In the genomic region with DNA sequence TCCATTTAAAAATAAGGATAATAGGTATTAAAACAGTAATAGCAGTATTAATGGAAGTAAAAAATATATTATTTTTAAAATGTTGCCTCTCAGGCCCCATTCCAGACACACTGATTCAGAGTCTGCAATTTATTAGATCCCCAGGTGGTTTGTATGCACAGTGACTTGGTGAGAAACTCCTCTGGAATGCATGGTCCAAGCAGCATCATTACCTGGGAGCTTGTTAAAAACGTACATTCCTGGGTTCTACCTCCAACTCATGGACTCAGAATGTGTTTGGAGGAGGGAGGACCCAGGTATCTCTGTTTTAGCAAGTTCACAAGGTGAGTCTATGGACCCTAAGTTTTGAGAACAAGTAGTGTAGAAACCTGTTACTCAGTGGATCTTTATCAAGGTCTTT, we compare ENCODE assay signal across 24 cellular contexts.
DNase-seq lines count a peak whose midpoint lies in the region; ATAC-seq and TF ChIP-seq lines count a peak whose summit lies in the region.
"Had no signal": no experiment of that assay in that cellular context is flagged by ENCODE, and none has a peak within 500 bp of the region (broad histone marks: within the 10 kb centered on the region; RNA-seq: fewer than 3 reads in every experiment).

No MANE protein-coding gene starts in this region.

- H3K9me2 ChIP-seq in PC-9 (ENCODE audit: insufficient read depth) = 0 out of 2 replicates have a peak, but pooled peaks cover 3% of the 10 kb centered on the region

- no peaks in the 10 kb centered on the region for H3F3A ChIP-seq in PC-9 (ENCODE audit: insufficient read depth, low read depth)

- no peaks in the 10 kb centered on the region for H3K36me3 Mint-ChIP-seq in CD4-positive, alpha-beta T cell (ENCODE audit: low read depth)
- H3K36me3 Mint-ChIP-seq: brain; CD4-positive, CD25-positive, alpha-beta regulatory T cell; stimulated activated memory B cell treated with anti-CD40 and anti-IgM and Interleukin-4, amounts not matched to agents 10 μg/mL and 1 μg/mL and 100 μg/mL, for 72 hours had no signal

- no peak overlapping the region for H3K4me2 ChIP-seq in PC-9

- H3K4me3 ChIP-seq in PC-9 = no peak overlapping the region
- no peak overlapping the region for H3K4me3 ChIP-seq in gastrocnemius medialis
- H3K4me3 ChIP-seq: gastroesophageal sphincter, left lung, MG63, sigmoid colon, thoracic aorta had no signal

- H3K27me3 Mint-ChIP-seq in CD4-positive, alpha-beta T cell = no peaks in the 10 kb centered on the region
- H3K27me3 Mint-ChIP-seq: activated CD4-positive, alpha-beta T cell treated with anti-CD3 and anti-CD28 coated beads, Interleukin-2, amount 10 ng/mL, durations not matched to agents 7 days and 5 days; activated T-helper 17 cell treated with anti-CD3 and anti-CD28 coated beads, Interleukin-2, amount 50 U/mL, for 72 hours; CD4-positive, CD25-positive, alpha-beta regulatory T cell; stimulated activated memory B cell treated with anti-CD40 and anti-IgM and Interleukin-4, amounts not matched to agents 10 μg/mL and 1 μg/mL and 100 μg/mL, for 72 hours had no signal

- DNase-seq in GM03348 (ENCODE audit: low spot score) = peak; percentile 15
- peak; percentile 52 to 85 for DNase-seq in PC-9
- DNase-seq in epithelial cell of prostate (ENCODE audit: low read depth, low spot score) = peak; percentile 66
- DNase-seq in kidney tubule cell (ENCODE audit: low spot score) = peak; percentile 88
- no peak for DNase-seq in CD4-positive, alpha-beta T cell
- no peak for DNase-seq in GM20000 (ENCODE audit: low spot score)
- no peak for DNase-seq in GM13977 (ENCODE audit: low spot score)
- no peak for DNase-seq in gastrocnemius medialis
- DNase-seq: activated CD4-positive, alpha-beta T cell treated with anti-CD3 and anti-CD28 coated beads, Interleukin-2, amount 10 ng/mL, durations not matched to agents 7 days and 5 days; CD4-positive, CD25-positive, alpha-beta regulatory T cell; DMS53; HCEC 1CT; left lung; MG63; NCI-H1417 treated with DMSO at 0.1 percent for 48 hours; SIG-M5; sigmoid colon; T-helper 1 cell had no signal

- no peak overlapping the region for H3K4me3 Mint-ChIP-seq in CD4-positive, alpha-beta T cell
- H3K4me3 Mint-ChIP-seq: activated CD4-positive, alpha-beta T cell treated with anti-CD3 and anti-CD28 coated beads, Interleukin-2, amount 10 ng/mL, durations not matched to agents 7 days and 5 days; activated T-helper 17 cell treated with anti-CD3 and anti-CD28 coated beads, Interleukin-2, amount 50 U/mL, for 72 hours; brain; CD4-positive, CD25-positive, alpha-beta regulatory T cell; nephron; stimulated activated memory B cell treated with anti-CD40 and anti-IgM and Interleukin-4, amounts not matched to agents 10 μg/mL and 1 μg/mL and 100 μg/mL, for 72 hours had no signal

- H3K4me1 Mint-ChIP-seq in CD4-positive, alpha-beta T cell (ENCODE audit: low read depth) = no peaks in the 10 kb centered on the region
- H3K4me1 Mint-ChIP-seq: activated CD4-positive, alpha-beta T cell treated with anti-CD3 and anti-CD28 coated beads, Interleukin-2, amount 10 ng/mL, durations not matched to agents 7 days and 5 days; activated T-helper 17 cell treated with anti-CD3 and anti-CD28 coated beads, Interleukin-2, amount 50 U/mL, for 72 hours; CD4-positive, CD25-positive, alpha-beta regulatory T cell; nephron; stimulated activated memory B cell treated with anti-CD40 and anti-IgM and Interleukin-4, amounts not matched to agents 10 μg/mL and 1 μg/mL and 100 μg/mL, for 72 hours had no signal

- CTCF ChIA-PET in PC-9 (lab: Charles Lee) = no interaction called here
- CTCF ChIA-PET in CD4-positive, alpha-beta T cell (lab: Charles Lee) = no interaction called here

- H3K9me3 Mint-ChIP-seq in CD4-positive, alpha-beta T cell = no peaks in the 10 kb centered on the region
- H3K9me3 Mint-ChIP-seq: activated CD4-positive, alpha-beta T cell treated with anti-CD3 and anti-CD28 coated beads, Interleukin-2, amount 10 ng/mL, durations not matched to agents 7 days and 5 days; activated T-helper 17 cell treated with anti-CD3 and anti-CD28 coated beads, Interleukin-2, amount 50 U/mL, for 72 hours; brain; nephron; stimulated activated memory B cell treated with anti-CD40 and anti-IgM and Interleukin-4, amounts not matched to agents 10 μg/mL and 1 μg/mL and 100 μg/mL, for 72 hours had no signal

- in situ Hi-C loops in GM13977 (cut with MboI; ENCODE audit: low pct_unique_long_range_greater_than_20kb, low sequenced_read_pairs, unreplicated experiment) (no loop called here), gastrocnemius medialis (cut with MboI; ENCODE audit: low sequenced_read_pairs in 4 of 4) (no loop called here)

- H3K27me3 ChIP-seq in PC-9 (ENCODE audit: insufficient read depth, low read depth) (no peaks in the 10 kb centered on the region), gastrocnemius medialis (no peaks in the 10 kb centered on the region)
- H3K27me3 ChIP-seq in CD4-positive, alpha-beta T cell (ENCODE audit: control insufficient read depth, insufficient read depth, low read length) = no peaks in the 10 kb centered on the region
- H3K27me3 ChIP-seq: gastroesophageal sphincter, left lung, MG63, sigmoid colon had no signal

- TF ChIP-seq POLR2A in gastrocnemius medialis (IDR thresholded peaks at IDR 0.05) = no peak

- peaks cover 10% of the 10 kb centered on the region for H3K4me1 ChIP-seq in PC-9 (replicated peaks; ENCODE audit: insufficient read depth)
- no peaks in the 10 kb centered on the region for H3K4me1 ChIP-seq in gastrocnemius medialis
- H3K4me1 ChIP-seq: left lung, sigmoid colon had no signal

- intact Hi-C loops in PC-9 (cut with micrococcal nuclease; ENCODE audit: unreplicated experiment) (no loop called here), gastrocnemius medialis (cut with DNase I; ENCODE audit: low total_unique reads) (no loop called here)
- intact Hi-C loops in CD4-positive, alpha-beta T cell (cut with DNase I, micrococcal nuclease) = no loop called here

- no peak for TF ChIP-seq CTCF in PC-9 (conservative IDR thresholded peaks at IDR 0.05)
- TF ChIP-seq CTCF in CD4-positive, alpha-beta T cell (IDR thresholded peaks at IDR 0.05) = no peak
- no peak for TF ChIP-seq CTCF in GM20000 (IDR thresholded peaks at IDR 0.05; ENCODE audit: extremely low read depth, missing control alignments)
- no peak for TF ChIP-seq CTCF in GM13977 (IDR thresholded peaks at IDR 0.05; ENCODE audit: extremely low read depth, insufficient read depth, missing control alignments)
- TF ChIP-seq CTCF in gastrocnemius medialis (IDR thresholded peaks at IDR 0.05 in 4 of 5, conservative IDR thresholded peaks at IDR 0.05 in 1 of 5) = no peak

- no peaks in the 10 kb centered on the region for H3K79me2 ChIP-seq in PC-9 (ENCODE audit: low read depth)

- no TSS peak for BruUV-seq in PC-9 (replicated peaks; lab: Mats Ljungman, UMichigan)

- H3K9me3 ChIP-seq in PC-9 (ENCODE audit: insufficient read depth, low read depth) = peaks cover 6% of the 10 kb centered on the region; the same call in 1 of the 2 replicates
- H3K9me3 ChIP-seq in CD4-positive, alpha-beta T cell (ENCODE audit: control insufficient read depth, low read length) = no peaks in the 10 kb centered on the region
- no peaks in the 10 kb centered on the region for H3K9me3 ChIP-seq in gastrocnemius medialis
- H3K9me3 ChIP-seq: gastroesophageal sphincter, left lung, MG63, sigmoid colon, thoracic aorta had no signal

- ATAC-seq in CD4-positive, alpha-beta T cell (ENCODE audit: poor library complexity) = no peak
- ATAC-seq in gastrocnemius medialis = no peak
- ATAC-seq: activated T-helper 17 cell treated with anti-CD3 and anti-CD28 coated beads, Interleukin-2, amount 50 U/mL, for 72 hours; gastroesophageal sphincter; left lung; stimulated activated memory B cell treated with anti-CD40 and anti-IgM and Interleukin-4, amounts not matched to agents 10 μg/mL and 1 μg/mL and 100 μg/mL, for 72 hours had no signal

- no peaks in the 10 kb centered on the region for H3K36me3 ChIP-seq in PC-9 (ENCODE audit: low read depth)
- H3K36me3 ChIP-seq in gastrocnemius medialis = no peaks in the 10 kb centered on the region
- H3K36me3 ChIP-seq: gastroesophageal sphincter, left lung, MG63, sigmoid colon, thoracic aorta had no signal

- H4K20me1 ChIP-seq in PC-9 (ENCODE audit: insufficient read depth) = no peaks in the 10 kb centered on the region

- H2AFZ ChIP-seq in PC-9 = no peak overlapping the region

- POLR2A ChIA-PET in PC-9 (lab: Charles Lee; ENCODE audit: unreplicated experiment) = interaction anchor here (0.7 kb wide), 2 partner anchors 78 to 483 kb away, joined by 4 to 6 read pairs; no protein-coding TSS in a partner anchor
- POLR2A ChIA-PET in CD4-positive, alpha-beta T cell (lab: Charles Lee) = no interaction called here

- H3K27ac ChIP-seq in PC-9 (no peak overlapping the region), epithelial cell of prostate (peak overlapping the region; percentile 41), gastrocnemius medialis (no peak overlapping the region)
- no peak overlapping the region for H3K27ac ChIP-seq in CD4-positive, alpha-beta T cell (ENCODE audit: low read depth, low read length)
- H3K27ac ChIP-seq: gastroesophageal sphincter, left lung, sigmoid colon, thoracic aorta had no signal

- no peak overlapping the region for H3K27ac Mint-ChIP-seq in CD4-positive, alpha-beta T cell
- H3K27ac Mint-ChIP-seq: activated CD4-positive, alpha-beta T cell treated with anti-CD3 and anti-CD28 coated beads, Interleukin-2, amount 10 ng/mL, durations not matched to agents 7 days and 5 days; activated T-helper 17 cell treated with anti-CD3 and anti-CD28 coated beads, Interleukin-2, amount 50 U/mL, for 72 hours; brain; nephron; stimulated activated memory B cell treated with anti-CD40 and anti-IgM and Interleukin-4, amounts not matched to agents 10 μg/mL and 1 μg/mL and 100 μg/mL, for 72 hours had no signal

Comparison
In these comparisons a context has a peak if more than half of its experiments do, and no peak if none do; other contexts are left out.
1. DNase-seq: peak in GM03348 (single experiment), PC-9 (2 of 2), epithelial cell of prostate (single experiment) and kidney tubule cell (single experiment); none in CD4-positive, alpha-beta T cell (0 of 10), GM20000 (single experiment), GM13977 (single experiment) and gastrocnemius medialis (0 of 2).